In the genomic region with DNA sequence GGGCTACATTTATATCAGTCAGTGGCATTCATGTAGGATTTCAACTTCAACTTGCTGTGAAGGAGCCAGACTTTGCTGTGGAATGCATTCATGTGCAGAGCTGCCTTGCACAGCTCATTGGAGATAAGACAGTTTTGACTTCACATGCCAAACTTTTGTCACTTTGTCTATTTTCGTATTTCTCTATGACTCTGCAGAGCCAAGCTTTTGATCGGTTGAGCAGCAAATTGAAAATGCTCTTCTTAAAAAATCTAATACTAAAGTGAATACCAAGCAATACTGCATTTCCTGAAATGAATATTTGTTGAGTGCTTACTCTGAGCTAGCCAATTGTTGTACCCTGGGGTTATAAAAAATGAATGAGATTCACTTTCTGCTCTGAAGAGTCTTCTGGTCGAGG, we compare ENCODE assay signal across 25 cellular contexts.
DNase-seq lines count a peak whose midpoint lies in the region; ATAC-seq and TF ChIP-seq lines count a peak whose summit lies in the region.
"Had no signal": no experiment of that assay in that cellular context is flagged by ENCODE, and none has a peak within 500 bp of the region (broad histone marks: within the 10 kb centered on the region; RNA-seq: fewer than 3 reads in every experiment).

No MANE protein-coding gene starts in this region.

- no peak for TF ChIP-seq EP300 in stomach (IDR thresholded peaks at IDR 0.05)

- no peaks in the 10 kb centered on the region for H3K9me3 ChIP-seq in stomach
- no peaks in the 10 kb centered on the region for H3K9me3 ChIP-seq in vagina
- H3K9me3 ChIP-seq: BE2C, psoas muscle, SJSA1 had no signal

- no peaks in the 10 kb centered on the region for H3K36me3 ChIP-seq in stomach
- H3K36me3 ChIP-seq in vagina, result no peaks in the 10 kb centered on the region
- H3K36me3 ChIP-seq: BE2C, SJSA1 had no signal

- H3K27me3 ChIP-seq in stomach (no peaks in the 10 kb centered on the region), vagina (no peaks in the 10 kb centered on the region)
- H3K27me3 ChIP-seq: BE2C, SJSA1 had no signal

- DNase-seq in caudate nucleus (lab: John Stamatoyannopoulos, UW) (peak in 31 of 61 donors; percentile 2 to 91 (median 23)), OCI-M2 (lab: John Stamatoyannopoulos, UW; ENCODE audit: unreplicated experiment) (no peak), stomach (no peak), vagina (ENCODE audit: extremely low spot score in 2 of 2) (no peak), GM13977 (ENCODE audit: low spot score) (no peak)
- DNase-seq: activated naive CD4-positive, alpha-beta T cell; activated T-cell treated with anti-CD3 and anti-CD28 coated beads, Interleukin-2, amount 50 U/mL, for 1 hour; BE2C; DMS53; foreskin melanocyte; left colon; mesenchymal stem cell; MV-4-11; NCI-H146; NCI-H524; psoas muscle; stimulated activated naive CD8-positive, alpha-beta T cell treated with anti-CD3 and anti-CD28 coated beads, Interleukin-15, amount 100 ng/mL, for 72 hours; trophoblast cell had no signal

- TF ChIP-seq CTCF in stomach (IDR thresholded peaks at IDR 0.05) (no peak), vagina (IDR thresholded peaks at IDR 0.05) (no peak), GM13977 (IDR thresholded peaks at IDR 0.05; ENCODE audit: extremely low read depth, insufficient read depth, missing control alignments) (no peak)

- H3K27ac ChIP-seq in caudate nucleus (ENCODE audit: low read depth, low read length) (peak overlapping the region; percentile 46), stomach (no peak overlapping the region), vagina (no peak overlapping the region)
- H3K27ac ChIP-seq: coronary artery, psoas muscle, SJSA1 had no signal

- intact Hi-C loops in stomach (cut with DNase I; ENCODE audit: low total_unique reads) (no loop called here), vagina (cut with DNase I) (no loop called here)

- in situ Hi-C loops in GM13977 (cut with MboI; ENCODE audit: low pct_unique_long_range_greater_than_20kb, low sequenced_read_pairs, unreplicated experiment), result no loop called here

- ATAC-seq in GM18505 (IDR thresholded peaks at IDR 0.05; ENCODE audit: unreplicated experiment), result peak; percentile 65
- ATAC-seq in GM21390 (IDR thresholded peaks at IDR 0.05; ENCODE audit: unreplicated experiment), result peak; percentile 53
- ATAC-seq in HG03432 (IDR thresholded peaks at IDR 0.05; ENCODE audit: unreplicated experiment), result peak; percentile 63
- ATAC-seq: activated CD4-positive, CD25-positive, alpha-beta regulatory T cell treated with anti-CD3 and anti-CD28 coated beads, Interleukin-2, amount 50 U/mL, for 24 hours; esophagus mucosa; left colon; psoas muscle had no signal

- TF ChIP-seq POLR2A in GM18505 (IDR thresholded peaks at IDR 0.05; ENCODE audit: borderline replicate concordance, extremely low read depth, insufficient read depth, insufficient read length) (no peak), stomach (IDR thresholded peaks at IDR 0.05) (no peak), vagina (IDR thresholded peaks at IDR 0.05) (no peak)

- 69 to 81% (median 76%) methylated on average over 3 of the region's 3 CpGs for WGBS in stomach, 5 donors

- H3K4me1 ChIP-seq in stomach, result no peaks in the 10 kb centered on the region
- H3K4me1 ChIP-seq in vagina, result no peaks in the 10 kb centered on the region
- H3K4me1 ChIP-seq: BE2C, psoas muscle, SJSA1 had no signal

- H3K4me3 ChIP-seq in stomach (no peak overlapping the region), vagina (no peak overlapping the region)
- H3K4me3 ChIP-seq: coronary artery, psoas muscle, SJSA1 had no signal

Comparison
In these comparisons a context has a peak if more than half of its experiments do, and no peak if none do; other contexts are left out.
1. DNase-seq: peak in caudate nucleus (31 of 61); none in OCI-M2 (single experiment), stomach (single experiment), vagina (0 of 2) and GM13977 (single experiment).
2. Peak in every context shown above with its lines, with median percentiles within 50 percentile points of each other: ATAC-seq.